8 cellular contexts compared by ENCODE assay signal in the genomic region with DNA sequence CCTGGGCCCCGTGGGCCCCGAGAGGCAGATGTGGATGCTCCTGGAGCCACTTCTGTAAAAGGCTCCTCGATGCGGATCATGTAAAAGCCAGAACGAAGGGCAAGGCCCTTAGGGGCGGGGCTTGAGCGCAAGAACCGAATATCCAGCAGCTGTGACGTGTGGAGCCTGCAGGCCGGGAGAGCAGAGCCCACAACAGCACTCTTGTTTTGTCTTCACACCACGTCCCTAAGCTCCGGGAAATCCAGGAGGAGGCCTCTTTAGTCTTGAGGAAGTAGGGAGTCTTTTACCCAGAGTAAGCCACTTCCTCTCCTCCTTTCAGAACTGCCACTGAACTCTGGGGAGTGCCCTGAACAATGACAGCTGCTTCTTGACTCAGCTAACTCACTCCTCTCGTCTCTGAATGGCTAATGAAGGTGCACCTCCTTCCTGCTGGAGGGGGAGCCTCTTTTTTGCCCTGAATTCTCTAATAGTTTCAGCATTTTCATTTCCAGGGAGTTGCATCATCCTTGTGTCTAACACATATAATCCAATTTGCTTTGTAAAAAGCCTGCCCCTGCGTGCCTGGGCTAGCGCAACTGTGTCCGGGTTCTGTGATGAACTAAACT. TPM values are rescaled to one million over a fixed set of nuclear protein-coding genes. Genes with fewer than 3 reads are reported as not detected.
DNase-seq lines count a peak whose midpoint lies in the region; ATAC-seq and TF ChIP-seq lines count a peak whose summit lies in the region.

No MANE protein-coding gene starts in this region.

- TF ChIP-seq CTCF in HL-60 (IDR thresholded peaks at IDR 0.05; ENCODE audit: insufficient read depth, low read length) (no peak), liver (IDR thresholded peaks at IDR 0.05; ENCODE audit: low read depth, low read length, missing input control) (no peak)

- H3K4me3 ChIP-seq in HL-60 (replicated peaks; ENCODE audit: insufficient read depth, low read length), result peak overlapping the region; percentile 20
- H3K4me3 ChIP-seq in liver (ENCODE audit: low read depth in 1 of 3, low read length in 3 of 3), result no peak overlapping the region

- no peak overlapping the region for H3K9ac ChIP-seq in liver (ENCODE audit: low read depth in 1 of 2, low read length in 2 of 2)

- H3K27me3 ChIP-seq in HL-60 (ENCODE audit: insufficient read depth, poor library complexity, severe bottlenecking) (no peaks in the 10 kb centered on the region), liver (ENCODE audit: control insufficient read depth in 4 of 4, insufficient read depth in 4 of 4, low read length in 3 of 4) (no peaks in the 10 kb centered on the region)

- peak in 1 of 2 donors; percentile 3 for TF ChIP-seq RAD21 in liver (IDR thresholded peaks at IDR 0.05)

- 67% methylated on average over 16 of the region's 16 CpGs for WGBS in liver

- no peaks in the 10 kb centered on the region for H3K9me3 ChIP-seq in liver (ENCODE audit: control insufficient read depth in 4 of 4, low read length in 3 of 4)

- H3K27ac ChIP-seq in HL-60 (replicated peaks) (peak overlapping the region; percentile 47), cingulate gyrus (ENCODE audit: low read depth, low read length) (peak overlapping the region; percentile 83), liver (ENCODE audit: low read depth in 1 of 2, low read length in 2 of 2) (peak overlapping the region; percentile 17 to 51)

- no peak for ATAC-seq in GM19023 (IDR thresholded peaks at IDR 0.05; ENCODE audit: unreplicated experiment)

- in situ Hi-C loops in Caki2 (cut with HindIII; ENCODE audit: low pct_unique_long_range_greater_than_20kb, low sequenced_read_pairs) (no loop called here), SK-MEL-5 (cut with HindIII; ENCODE audit: low pct_unique_long_range_greater_than_20kb, low sequenced_read_pairs) (no loop called here)

- H3K36me3 ChIP-seq in liver (ENCODE audit: control insufficient read depth in 4 of 4, insufficient read depth in 3 of 4, low read depth in 1 of 4, low read length in 3 of 4), result peaks cover 4 to 18% (median 15%) of the 10 kb centered on the region in 4 donors

- H3K4me1 ChIP-seq in liver (ENCODE audit: control insufficient read depth in 4 of 4, insufficient read depth in 4 of 4, low read length in 3 of 4), result peaks cover 0 to 15% (median 2%) of the 10 kb centered on the region in 4 donors

- peak; percentile 33 for DNase-seq in Caki2 (ENCODE audit: low read depth)
- DNase-seq in HL-60 (ENCODE audit: low read depth in 1 of 2, low spot score in 1 of 2), result peak; percentile 79 to 83
- peak; percentile 94 for DNase-seq in SK-MEL-5 (ENCODE audit: low read depth, low spot score)
- DNase-seq in stimulated activated naive CD4-positive, alpha-beta T cell treated with Interleukin-2 at 50 U/mL for 16 hours (lab: John Stamatoyannopoulos, UW), result peak; percentile 27
- no peak for DNase-seq in NCI-H345 (lab: John Stamatoyannopoulos, UW)

TF ChIP-seq in liver, 16 proteins besides CTCF, POLR2A, EP300 and RAD21:
- no peak for TF ChIP-seq TAF1 (conservative IDR thresholded peaks at IDR 0.05)
- no peak for TF ChIP-seq HNF4A (conservative IDR thresholded peaks at IDR 0.05)
- TF ChIP-seq, protein P1, sequence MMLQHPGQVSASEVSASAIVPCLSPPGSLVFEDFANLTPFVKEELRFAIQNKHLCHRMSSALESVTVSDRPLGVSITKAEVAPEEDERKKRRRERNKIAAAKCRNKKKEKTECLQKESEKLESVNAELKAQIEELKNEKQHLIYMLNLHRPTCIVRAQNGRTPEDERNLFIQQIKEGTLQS (IDR thresholded peaks at IDR 0.05), result no peak
- TF ChIP-seq RXRA (IDR thresholded peaks at IDR 0.05), result peak in 1 of 2 donors; percentile 8
- TF ChIP-seq SP1 (IDR thresholded peaks at IDR 0.05), result peak; percentile 31

RNA-seq across cellular contexts. Expression of gene L3MBTL2, which starts 12.5 kb away (rescaled TPM):
- 42.2 and 51.5 TPM in 2 replicates for total RNA-seq in Caki2 (2014; rRNA removed; shearing (Covaris generic); ENCODE audit: low replicate concordance)
- 29.4 and 29.9 TPM in 2 replicates for total RNA-seq in SK-MEL-5 (2014; rRNA removed; shearing (Covaris generic))
- polyA plus RNA-seq in SK-MEL-5 (2015; cell fraction: cytosol; rRNA removed), result 37.7 and 46.0 TPM in 2 replicates
- polyA plus RNA-seq in SK-MEL-5 (2015; cell fraction: nucleus; rRNA removed), result 31.5 and 40.2 TPM in 2 replicates
- total RNA-seq in liver, result 10 to 100 TPM; 11.9 to 17.4 TPM
- polyA plus RNA-seq in liver, result 10 to 100 TPM in 1 of 2 donors, 1 to 10 TPM in 1; 8.7 to 12.7 TPM

RNA-seq across cellular contexts. Expression of gene CHADL, which starts 23.1 kb away (rescaled TPM):
- not detected in 2 replicates for total RNA-seq in Caki2 (2014; rRNA removed; shearing (Covaris generic); ENCODE audit: low replicate concordance)
- total RNA-seq in SK-MEL-5 (2014; rRNA removed; shearing (Covaris generic)), result 0.13 and 0.56 TPM in 2 replicates
- polyA plus RNA-seq in SK-MEL-5 (2015; cell fraction: cytosol; rRNA removed), result 0.54 and 1.1 TPM in 2 replicates
- polyA plus RNA-seq in SK-MEL-5 (2015; cell fraction: nucleus; rRNA removed), result 0.27 and 1.1 TPM in 2 replicates
- 1 to 10 TPM in 1 of 2 donors, under 1 TPM in 1; 0.51 to 1.0 TPM for total RNA-seq in liver
- polyA plus RNA-seq in liver, result under 1 TPM; 0.55 to 0.68 TPM
